Comparison of ENCODE assay signal across 25 cellular contexts in the genomic region with DNA sequence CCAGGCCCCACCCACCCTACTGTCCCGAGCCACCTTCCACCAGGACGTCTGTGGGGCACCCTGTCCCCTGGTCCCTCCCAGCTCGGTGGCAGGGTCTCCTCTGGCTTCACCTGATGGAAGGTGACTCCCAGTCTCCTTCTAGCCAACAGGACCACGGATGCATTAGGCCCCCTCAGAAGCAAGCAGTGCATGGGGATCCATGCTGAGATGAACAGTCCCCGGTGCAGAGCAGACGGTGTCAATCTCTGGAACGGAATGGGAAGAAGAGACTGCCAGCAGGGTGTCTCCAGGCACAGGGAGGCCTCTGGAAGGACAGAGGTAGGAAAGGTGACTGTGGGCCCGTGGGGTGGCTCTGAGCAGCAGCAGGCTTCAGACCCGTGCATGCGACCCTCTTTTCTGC.
"Had no signal": no experiment of that assay in that cellular context is flagged by ENCODE, and none has a peak within 500 bp of the region (broad histone marks: within the 10 kb centered on the region; RNA-seq: fewer than 3 reads in every experiment).

No MANE protein-coding gene starts in this region.

- H3K9me3 ChIP-seq: esophagus muscularis mucosa, ovary, right lobe of liver, stomach, thyroid gland had no signal

- DNase-seq: dermis blood vessel endothelial cell; effector memory CD4-positive, alpha-beta T cell; foreskin keratinocyte; glutamatergic neuron; mesenchymal stem cell; midbrain; naive thymus-derived CD4-positive, alpha-beta T cell; occipital lobe; ovary; retina; right lobe of liver; stimulated activated CD4-positive, alpha-beta T cell treated with anti-CD3 and anti-CD28 coated beads, Interleukin-15, amount 100 ng/mL, for 24 hours; stimulated activated CD4-positive, alpha-beta T cell treated with anti-CD3 and anti-CD28 coated beads, Interleukin-2, amount 100 ng/mL, for 48 hours; stimulated activated naive B cell treated with anti-CD40 and anti-IgM and Interleukin-4, amounts not matched to agents 10 μg/mL and 1 μg/mL and 100 μg/mL, for 72 hours; stomach; thyroid gland had no signal

- ATAC-seq: foreskin keratinocyte; left lobe of liver; naive thymus-derived CD4-positive, alpha-beta T cell; right lobe of liver; stimulated activated naive B cell treated with anti-CD40 and anti-IgM and Interleukin-4, amounts not matched to agents 10 μg/mL and 1 μg/mL and 100 μg/mL, for 72 hours had no signal

- H3K4me1 Mint-ChIP-seq: central memory CD8-positive, alpha-beta T cell; stimulated activated naive B cell treated with anti-CD40 and anti-IgM and Interleukin-4, amounts not matched to agents 10 μg/mL and 1 μg/mL and 100 μg/mL, for 72 hours had no signal

- FAIRE-seq: endothelial cell of umbilical vein, keratinocyte, small intestine had no signal

- H3K27ac ChIP-seq: coronary artery, esophagus muscularis mucosa, foreskin keratinocyte, ovary, right lobe of liver, stomach, thyroid gland had no signal

- H3K4me1 ChIP-seq: foreskin keratinocyte, right lobe of liver, stomach, thyroid gland had no signal

- H3K36me3 ChIP-seq: esophagus muscularis mucosa, ovary, right lobe of liver, stomach, thyroid gland had no signal

- H3K27ac Mint-ChIP-seq: naive thymus-derived CD4-positive, alpha-beta T cell; stimulated activated naive B cell treated with anti-CD40 and anti-IgM and Interleukin-4, amounts not matched to agents 10 μg/mL and 1 μg/mL and 100 μg/mL, for 72 hours had no signal

- H3K36me3 Mint-ChIP-seq: stimulated activated naive B cell treated with anti-CD40 and anti-IgM and Interleukin-4, amounts not matched to agents 10 μg/mL and 1 μg/mL and 100 μg/mL, for 72 hours; type B pancreatic cell had no signal

- H3K9me3 Mint-ChIP-seq: central memory CD8-positive, alpha-beta T cell; nephron; type B pancreatic cell had no signal

- H3K4me3 ChIP-seq: coronary artery, esophagus muscularis mucosa, ovary, right lobe of liver, stomach, thyroid gland had no signal

- H3K4me3 Mint-ChIP-seq: central memory CD8-positive, alpha-beta T cell; naive thymus-derived CD4-positive, alpha-beta T cell; nephron; stimulated activated naive B cell treated with anti-CD40 and anti-IgM and Interleukin-4, amounts not matched to agents 10 μg/mL and 1 μg/mL and 100 μg/mL, for 72 hours; type B pancreatic cell had no signal

- H3K27me3 ChIP-seq: esophagus muscularis mucosa, foreskin keratinocyte, ovary, right lobe of liver, thyroid gland had no signal
